In the genomic region with DNA sequence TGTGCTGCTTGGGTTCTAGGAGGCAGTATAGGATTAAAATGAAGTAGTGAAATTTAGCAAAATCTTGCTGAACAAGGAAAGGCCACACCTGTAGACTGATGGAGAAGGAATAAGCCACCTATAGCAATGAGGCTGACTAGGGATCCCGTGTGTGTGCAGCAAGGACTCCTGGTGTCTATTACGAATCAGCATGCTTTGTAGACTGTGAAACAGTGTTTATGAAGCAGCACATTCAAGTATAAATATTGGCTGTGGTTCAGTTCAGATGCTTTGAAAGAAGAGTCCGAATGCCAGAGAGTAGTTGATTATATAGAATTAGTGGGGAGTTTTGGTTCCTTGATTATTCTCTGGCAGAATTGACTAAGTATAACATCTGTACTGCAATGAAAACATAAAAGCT, we compare ENCODE assay signal across 10 cellular contexts. TPM values are rescaled to one million over a fixed set of nuclear protein-coding genes. Genes with fewer than 3 reads are reported as not detected.
DNase-seq lines count a peak whose midpoint lies in the region; ATAC-seq and TF ChIP-seq lines count a peak whose summit lies in the region.
"Had no signal": no experiment of that assay in that cellular context is flagged by ENCODE, and none has a peak within 500 bp of the region (broad histone marks: within the 10 kb centered on the region; RNA-seq: fewer than 3 reads in every experiment).

No MANE protein-coding gene starts in this region.

- H3K27ac ChIP-seq in WERI-Rb-1 = no peak overlapping the region

- DNase-seq in ELR (ENCODE audit: low read depth) (peak; percentile 20), WERI-Rb-1 (no peak), fibroblast of gingiva (ENCODE audit: low read depth) (peak; percentile 23), progenitor cell of endocrine pancreas (ENCODE audit: low spot score, unreplicated experiment) (no peak), HuH-7.5 (ENCODE audit: low spot score) (no peak), cortex of kidney (lab: John Stamatoyannopoulos, UW) (no peak), HEK293T (ENCODE audit: extremely low spot score) (no peak)
- DNase-seq: activated B cell treated with CpG ODN at 0.5 μM for 24 hours, kidney glomerular epithelial cell had no signal

- H3K9me3 ChIP-seq in WERI-Rb-1 (ENCODE audit: severe bottlenecking) = no peaks in the 10 kb centered on the region

- peak overlapping the region; percentile 29 for H3K27ac Mint-ChIP-seq in progenitor cell of endocrine pancreas

- TF ChIP-seq CTCF in WERI-Rb-1 (IDR thresholded peaks at IDR 0.05; ENCODE audit: low read depth, low read length) (no peak), progenitor cell of endocrine pancreas (IDR thresholded peaks at IDR 0.05; ENCODE audit: unreplicated experiment) (no peak)

- peak overlapping the region; percentile 86 for H3K4me3 Mint-ChIP-seq in progenitor cell of endocrine pancreas (ENCODE audit: low read depth)

- no peaks in the 10 kb centered on the region for H3K36me3 ChIP-seq in WERI-Rb-1

- POLR2A ChIA-PET in HEK293T (lab: Yijun Ruan, JAX) = interaction anchor here (0.6 to 3.9 kb wide), 2 partner anchors 41 to 377 kb away, joined by 3 to 18 read pairs; a partner anchor contains a TSS

- CTCF ChIA-PET in HEK293T (lab: Yijun Ruan, JAX) = no interaction called here

- ATAC-seq in GM19328 (IDR thresholded peaks at IDR 0.05; ENCODE audit: unreplicated experiment) = no peak

- H3K27me3 ChIP-seq in WERI-Rb-1 (ENCODE audit: insufficient read depth, low read depth, severe bottlenecking) = no peaks in the 10 kb centered on the region

- H3K4me1 Mint-ChIP-seq in progenitor cell of endocrine pancreas (ENCODE audit: low read depth) = peaks cover 14% of the 10 kb centered on the region

- no peaks in the 10 kb centered on the region for H3K27me3 Mint-ChIP-seq in progenitor cell of endocrine pancreas
- H3K27me3 Mint-ChIP-seq: activated B cell treated with CpG ODN at 0.5 μM for 24 hours had no signal

- no peaks in the 10 kb centered on the region for H3K36me3 Mint-ChIP-seq in progenitor cell of endocrine pancreas (ENCODE audit: insufficient read depth)

- no peaks in the 10 kb centered on the region for H3K9me3 Mint-ChIP-seq in progenitor cell of endocrine pancreas (ENCODE audit: low read depth)
- H3K9me3 Mint-ChIP-seq: activated B cell treated with CpG ODN at 0.5 μM for 24 hours had no signal

- peak overlapping the region; percentile 89; the same call in 1 of the 2 replicates for H3K4me3 ChIP-seq in WERI-Rb-1 (ENCODE audit: low read depth, low read length)

TF ChIP-seq in HEK293T, 16 proteins besides CTCF, POLR2A, EP300 and RAD21:
- TF ChIP-seq BHLHE40 (IDR thresholded peaks at IDR 0.05; ENCODE audit: borderline replicate concordance) (no peak), L3MBTL2 (conservative IDR thresholded peaks at IDR 0.05) (no peak), CTBP1 (IDR thresholded peaks at IDR 0.05; ENCODE audit: borderline replicate concordance) (no peak), FOXM1 (IDR thresholded peaks at IDR 0.05; ENCODE audit: borderline replicate concordance) (no peak), NFRKB (IDR thresholded peaks at IDR 0.05) (no peak), FOXK2 (IDR thresholded peaks at IDR 0.05) (no peak), SP1 (IDR thresholded peaks at IDR 0.05) (no peak), TARDBP (IDR thresholded peaks at IDR 0.05) (no peak), ELF4 (IDR thresholded peaks at IDR 0.05) (no peak), ARNT (IDR thresholded peaks at IDR 0.05) (no peak), SUZ12 (IDR thresholded peaks at IDR 0.05) (no peak), ZNF384 (IDR thresholded peaks at IDR 0.05) (no peak), HDGF (IDR thresholded peaks at IDR 0.05; ENCODE audit: borderline replicate concordance) (no peak), LEF1 (IDR thresholded peaks at IDR 0.05; ENCODE audit: borderline replicate concordance) (no peak), FOXA1 (IDR thresholded peaks at IDR 0.05) (no peak)
- TF ChIP-seq, protein P1, sequence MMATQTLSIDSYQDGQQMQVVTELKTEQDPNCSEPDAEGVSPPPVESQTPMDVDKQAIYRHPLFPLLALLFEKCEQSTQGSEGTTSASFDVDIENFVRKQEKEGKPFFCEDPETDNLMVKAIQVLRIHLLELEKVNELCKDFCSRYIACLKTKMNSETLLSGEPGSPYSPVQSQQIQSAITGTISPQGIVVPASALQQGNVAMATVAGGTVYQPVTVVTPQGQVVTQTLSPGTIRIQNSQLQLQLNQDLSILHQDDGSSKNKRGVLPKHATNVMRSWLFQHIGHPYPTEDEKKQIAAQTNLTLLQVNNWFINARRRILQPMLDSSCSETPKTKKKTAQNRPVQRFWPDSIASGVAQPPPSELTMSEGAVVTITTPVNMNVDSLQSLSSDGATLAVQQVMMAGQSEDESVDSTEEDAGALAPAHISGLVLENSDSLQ (IDR thresholded peaks at IDR 0.05) = no peak

RNA-seq across cellular contexts. Expression of a gene that starts 41.8 kb away (rescaled TPM):
- 97.0 and 111 TPM in 2 replicates for total RNA-seq in progenitor cell of endocrine pancreas

Comparison
In these comparisons a context has a peak if more than half of its experiments do, and no peak if none do; other contexts are left out.
1. DNase-seq: peak in ELR (single experiment) and fibroblast of gingiva (single experiment); none in WERI-Rb-1 (single experiment), progenitor cell of endocrine pancreas (single experiment), HuH-7.5 (single experiment), cortex of kidney (single experiment) and HEK293T (single experiment).